9 cellular contexts compared by ENCODE assay signal in the genomic region with DNA sequence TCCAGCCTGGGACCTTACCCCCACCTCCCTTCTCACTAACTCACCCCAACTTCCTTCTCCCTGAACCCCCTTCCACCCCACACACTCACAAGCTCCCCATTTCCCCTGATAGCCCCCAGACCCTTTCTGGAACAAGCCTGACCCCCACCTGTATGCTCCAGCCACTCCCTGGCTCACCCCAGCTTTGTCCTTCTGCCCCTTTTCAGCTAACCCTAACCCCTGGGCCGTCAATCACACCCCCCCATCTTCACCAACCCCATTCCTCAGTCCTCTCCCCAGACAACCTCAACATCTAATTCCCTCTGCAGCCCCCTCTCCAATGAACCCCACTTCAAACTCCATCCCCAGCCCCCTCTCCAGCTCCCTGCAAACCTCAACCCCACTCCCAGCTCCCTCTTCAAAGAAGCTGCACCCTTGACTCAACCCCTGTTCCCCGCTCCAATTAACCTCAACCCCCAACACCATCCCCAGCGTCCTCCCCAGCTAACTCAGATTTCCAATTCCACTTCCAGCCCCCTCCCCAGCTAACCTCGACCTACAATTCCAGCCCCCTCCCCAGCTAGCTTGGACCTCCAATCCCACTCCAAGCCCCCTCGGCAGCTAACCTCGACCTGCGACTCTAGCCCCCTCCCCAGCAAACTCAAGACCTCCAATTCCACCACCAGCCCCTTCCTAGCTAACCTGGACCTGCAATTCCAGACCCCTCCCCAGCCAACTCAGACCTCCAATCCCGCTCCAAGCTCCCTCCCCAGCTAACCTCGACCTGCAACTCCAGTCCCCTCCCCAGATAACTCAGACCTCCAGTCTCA. TPM values are rescaled to one million over a fixed set of nuclear protein-coding genes. Genes with fewer than 3 reads are reported as not detected.
DNase-seq lines count a peak whose midpoint lies in the region; ATAC-seq and TF ChIP-seq lines count a peak whose summit lies in the region.
"Had no signal": no experiment of that assay in that cellular context is flagged by ENCODE, and none has a peak within 500 bp of the region (broad histone marks: within the 10 kb centered on the region; RNA-seq: fewer than 3 reads in every experiment).

No MANE protein-coding gene starts in this region.

- no peaks in the 10 kb centered on the region for H3K27me3 ChIP-seq in thyroid gland

- H3K9me3 ChIP-seq in thyroid gland = no peaks in the 10 kb centered on the region

- peak overlapping the region; percentile 65 for H3K4me3 Mint-ChIP-seq in activated T-cell treated with anti-CD3 and anti-CD28 coated beads, Interleukin-2, amount 50 U/mL, for 4 hours
- H3K4me3 Mint-ChIP-seq in activated naive CD8-positive, alpha-beta T cell treated with anti-CD3 and anti-CD28 coated beads, Interleukin-2, amount 50 U/mL, for 24 hours = peak overlapping the region; percentile 62
- peak overlapping the region; percentile 72 for H3K4me3 Mint-ChIP-seq in mesothelial cell of epicardium

- no peaks in the 10 kb centered on the region for H3K27me3 Mint-ChIP-seq in activated T-cell treated with anti-CD3 and anti-CD28 coated beads, Interleukin-2, amount 50 U/mL, for 4 hours (ENCODE audit: low read depth)
- no peaks in the 10 kb centered on the region for H3K27me3 Mint-ChIP-seq in activated naive CD8-positive, alpha-beta T cell treated with anti-CD3 and anti-CD28 coated beads, Interleukin-2, amount 50 U/mL, for 24 hours
- H3K27me3 Mint-ChIP-seq in mesothelial cell of epicardium (ENCODE audit: low read depth) = peaks cover 45% of the 10 kb centered on the region

- no peak overlapping the region for H3K27ac ChIP-seq in thyroid gland

- H3K4me3 ChIP-seq in thyroid gland (replicated peaks in 1 of 3) = peak overlapping the region in 2 of 3 donors; percentile 9 to 44

- no peaks in the 10 kb centered on the region for H3K36me3 Mint-ChIP-seq in activated T-cell treated with anti-CD3 and anti-CD28 coated beads, Interleukin-2, amount 50 U/mL, for 4 hours (ENCODE audit: insufficient read depth)
- no peaks in the 10 kb centered on the region for H3K36me3 Mint-ChIP-seq in activated naive CD8-positive, alpha-beta T cell treated with anti-CD3 and anti-CD28 coated beads, Interleukin-2, amount 50 U/mL, for 24 hours (ENCODE audit: low read depth)
- H3K36me3 Mint-ChIP-seq in mesothelial cell of epicardium = no peaks in the 10 kb centered on the region

- no peaks in the 10 kb centered on the region for H3K36me3 ChIP-seq in thyroid gland

- no peak for TF ChIP-seq CTCF in mesothelial cell of epicardium (IDR thresholded peaks at IDR 0.05; ENCODE audit: unreplicated experiment)
- TF ChIP-seq CTCF in thyroid gland (IDR thresholded peaks at IDR 0.05) = no peak

- intact Hi-C loops in thyroid gland (cut with DNase I) = no loop called here
- intact Hi-C loops in sciatic nerve (cut with DNase I) = no loop called here

- TF ChIP-seq POLR2A in thyroid gland (IDR thresholded peaks at IDR 0.05) = no peak

- H3K9me3 Mint-ChIP-seq in activated T-cell treated with anti-CD3 and anti-CD28 coated beads, Interleukin-2, amount 50 U/mL, for 4 hours = no peaks in the 10 kb centered on the region
- H3K9me3 Mint-ChIP-seq in activated naive CD8-positive, alpha-beta T cell treated with anti-CD3 and anti-CD28 coated beads, Interleukin-2, amount 50 U/mL, for 24 hours = no peaks in the 10 kb centered on the region
- H3K9me3 Mint-ChIP-seq in mesothelial cell of epicardium = no peaks in the 10 kb centered on the region

- no peak overlapping the region for H3K27ac Mint-ChIP-seq in activated naive CD8-positive, alpha-beta T cell treated with anti-CD3 and anti-CD28 coated beads, Interleukin-2, amount 50 U/mL, for 24 hours
- no peak overlapping the region for H3K27ac Mint-ChIP-seq in mesothelial cell of epicardium

- H3K4me1 Mint-ChIP-seq in activated T-cell treated with anti-CD3 and anti-CD28 coated beads, Interleukin-2, amount 50 U/mL, for 4 hours (ENCODE audit: low read depth) = peaks cover 27% of the 10 kb centered on the region
- H3K4me1 Mint-ChIP-seq in activated naive CD8-positive, alpha-beta T cell treated with anti-CD3 and anti-CD28 coated beads, Interleukin-2, amount 50 U/mL, for 24 hours = peaks cover 22% of the 10 kb centered on the region
- H3K4me1 Mint-ChIP-seq in mesothelial cell of epicardium = peaks cover 10% of the 10 kb centered on the region

- ATAC-seq in activated T-cell treated with anti-CD3 and anti-CD28 coated beads, Interleukin-2, amount 50 U/mL, for 4 hours = no peak
- no peak for ATAC-seq in activated naive CD8-positive, alpha-beta T cell treated with anti-CD3 and anti-CD28 coated beads, Interleukin-2, amount 50 U/mL, for 24 hours
- ATAC-seq in HG03108 (IDR thresholded peaks at IDR 0.05; ENCODE audit: unreplicated experiment) = no peak
- ATAC-seq in sciatic nerve = no peak

- 4 to 8% methylated on average over 9 of the region's 9 CpGs for WGBS in thyroid gland, 2 donors

- DNase-seq in activated T-cell treated with anti-CD3 and anti-CD28 coated beads, Interleukin-2, amount 50 U/mL, for 4 hours = no peak
- DNase-seq in activated T-cell treated with anti-CD3 and anti-CD28 coated beads for 4 hours (no peak), mesothelial cell of epicardium (ENCODE audit: low spot score in 2 of 2, unreplicated experiment in 2 of 2) (no peak), thyroid gland (no peak), kidney tubule cell (ENCODE audit: low spot score) (no peak), sciatic nerve (ENCODE audit: low spot score) (no peak)
- DNase-seq in activated naive CD8-positive, alpha-beta T cell treated with anti-CD3 and anti-CD28 coated beads, Interleukin-2, amount 50 U/mL, for 24 hours = no peak
- DNase-seq: NCI-H345 had no signal

- H3K4me1 ChIP-seq in thyroid gland = peaks cover 10 to 11% of the 10 kb centered on the region in 2 donors

RNA-seq across cellular contexts. Expression of a gene that starts 0.9 kb away (rescaled TPM):
- total RNA-seq in activated T-cell treated with anti-CD3 and anti-CD28 coated beads, Interleukin-2, amount 50 U/mL, for 4 hours = under 1 TPM; 0.33 to 0.55 (median 0.48) TPM
- total RNA-seq in mesothelial cell of epicardium = 8.2 to 8.8 TPM (median 8.5 TPM) in 3 replicates
- 1 to 10 TPM; 3.8 to 6.9 (median 5.6) TPM for total RNA-seq in thyroid gland
- total RNA-seq in sciatic nerve = 11.5 TPM

RNA-seq across cellular contexts. Expression of a gene that starts 19.6 kb away (rescaled TPM):
- under 1 TPM; 0.13 to 0.27 (median 0.20) TPM for total RNA-seq in activated T-cell treated with anti-CD3 and anti-CD28 coated beads, Interleukin-2, amount 50 U/mL, for 4 hours
- total RNA-seq in mesothelial cell of epicardium (3.0 to 3.5 TPM (median 3.2 TPM) in 3 replicates), thyroid gland (under 1 TPM; 0.27 to 0.67 (median 0.40) TPM), sciatic nerve (0.45 TPM)

RNA-seq across cellular contexts. Expression of a gene that starts 38.3 kb away (rescaled TPM):
- total RNA-seq in activated T-cell treated with anti-CD3 and anti-CD28 coated beads, Interleukin-2, amount 50 U/mL, for 4 hours = 10 to 100 TPM; 53.6 to 60.5 (median 56.6) TPM
- 27.5 to 29.7 TPM (median 28.8 TPM) in 3 replicates for total RNA-seq in mesothelial cell of epicardium
- 10 to 100 TPM; 21.7 to 52.2 (median 31.4) TPM for total RNA-seq in thyroid gland
- total RNA-seq in sciatic nerve = 11.7 TPM
